ENCODE assay signal across 15 cellular contexts in genomic region chr15:77851696-77852095, GRCh38.
A peak's percentile ranks its signal among the peaks of the same experiment; 100 is the strongest.
DNase-seq lines count a peak whose midpoint lies in the region; ATAC-seq and TF ChIP-seq lines count a peak whose summit lies in the region.
"Had no signal": no experiment of that assay in that cellular context is flagged by ENCODE, and none has a peak within 500 bp of the region (broad histone marks: within the 10 kb centered on the region; RNA-seq: fewer than 3 reads in every experiment).

No MANE protein-coding gene starts in this region.

- peak; percentile 74 for DNase-seq in cardiac septum (ENCODE audit: low spot score)
- DNase-seq in Right ventricle myocardium superior, result no peak
- peak; percentile 40 for DNase-seq in NCI-H446 treated with DMSO at 0.1 percent for 48 hours (lab: John Stamatoyannopoulos, UW)
- DNase-seq in kidney tubule cell (ENCODE audit: low spot score), result peak; percentile 94
- no peak for DNase-seq in transverse colon
- no peak for DNase-seq in AML-193 (lab: John Stamatoyannopoulos, UW)
- DNase-seq: activated T-cell treated with anti-CD3 and anti-CD28 coated beads for 4 hours; amniotic stem cell; CD8-positive, alpha-beta memory T cell; GOT3; WERI-Rb-1 had no signal

- H3K27ac ChIP-seq in transverse colon, result peak overlapping the region in 3 of 4 donors; percentile 13 to 77 (median 68)
- H3K27ac ChIP-seq: neural progenitor cell, WERI-Rb-1 had no signal

- TF ChIP-seq EP300 in transverse colon (IDR thresholded peaks at IDR 0.05; ENCODE audit: low read depth), result no peak

- intact Hi-C loops in cardiac septum (cut with DNase I) (no loop called here), Right ventricle myocardium superior (cut with DNase I) (no loop called here), transverse colon (cut with DNase I; ENCODE audit: low total_unique reads) (no loop called here)

- H3K36me3 ChIP-seq in transverse colon, result no peaks in the 10 kb centered on the region
- H3K36me3 ChIP-seq: neural progenitor cell, WERI-Rb-1 had no signal

- 38% methylated on average over 6 of the region's 6 CpGs; no CpG with 5 or more reads in 1 of the 2 donors for WGBS in transverse colon (ENCODE audit: low coverage in 1 of 2), 2 donors

- in situ Hi-C loops in transverse colon (cut with MboI; ENCODE audit: low pct_ligation_motif_present in 1 of 4, low pct_unique_long_range_greater_than_20kb in 1 of 4, low sequenced_read_pairs in 3 of 4), result no loop called here

- no peak for TF ChIP-seq POLR2A in transverse colon (IDR thresholded peaks at IDR 0.05)

- H3K27me3 ChIP-seq in transverse colon, result peaks cover 7% of the 10 kb centered on the region
- H3K27me3 ChIP-seq: neural progenitor cell had no signal

- no peak for TF ChIP-seq CTCF in transverse colon (IDR thresholded peaks at IDR 0.05)

- no peak for ATAC-seq in Right ventricle myocardium superior (ENCODE audit: poor library complexity)
- ATAC-seq in GM21390 (IDR thresholded peaks at IDR 0.05; ENCODE audit: unreplicated experiment), result no peak
- ATAC-seq in HG02642 (IDR thresholded peaks at IDR 0.05; ENCODE audit: poor library complexity, unreplicated experiment), result no peak
- ATAC-seq: Right ventricle myocardium inferior had no signal

- peaks cover 3 to 15% (median 13%) of the 10 kb centered on the region in 4 donors for H3K4me1 ChIP-seq in transverse colon

- H3K9me3 ChIP-seq in transverse colon, result peaks cover 3 to 7% of the 10 kb centered on the region in 2 donors

- no peak overlapping the region for H3K4me3 ChIP-seq in transverse colon
- H3K4me3 ChIP-seq: neural progenitor cell had no signal

Comparison
In these comparisons a context has a peak if more than half of its experiments do, and no peak if none do; other contexts are left out.
1. DNase-seq: peak in cardiac septum (single experiment), NCI-H446 treated with DMSO at 0.1 percent for 48 hours (single experiment) and kidney tubule cell (single experiment); none in Right ventricle myocardium superior (single experiment), transverse colon (single experiment) and AML-193 (0 of 2).